27 cellular contexts compared by ENCODE assay signal in genomic region chr12:124857921-124858461, GRCh38. TPM values are rescaled to one million over a fixed set of nuclear protein-coding genes. Genes with fewer than 3 reads are reported as not detected.
A peak's percentile ranks its signal among the peaks of the same experiment; 100 is the strongest.
DNase-seq lines count a peak whose midpoint lies in the region; ATAC-seq, FAIRE-seq and TF ChIP-seq lines count a peak whose summit lies in the region.
"Had no signal": no experiment of that assay in that cellular context is flagged by ENCODE, and none has a peak within 500 bp of the region (broad histone marks: within the 10 kb centered on the region; RNA-seq: fewer than 3 reads in every experiment).

No MANE protein-coding gene starts in this region.

- peak overlapping the region; percentile 36 for H3K27ac Mint-ChIP-seq in stimulated activated memory B cell treated with anti-CD40 and anti-IgM and Interleukin-4, amounts not matched to agents 10 μg/mL and 1 μg/mL and 100 μg/mL, for 72 hours
- H3K27ac Mint-ChIP-seq: CD4-positive, alpha-beta memory T cell had no signal

- no peak overlapping the region for H3K9ac ChIP-seq in HepG2 (ENCODE audit: insufficient read depth, low read depth, low read length)

- TF ChIP-seq RAD21 in HepG2 (CRISPR knock-in tag; IDR thresholded peaks at IDR 0.05), result no peak

- no peak overlapping the region for H3K4me3 Mint-ChIP-seq in stimulated activated memory B cell treated with anti-CD40 and anti-IgM and Interleukin-4, amounts not matched to agents 10 μg/mL and 1 μg/mL and 100 μg/mL, for 72 hours
- H3K4me3 Mint-ChIP-seq: CD4-positive, alpha-beta memory T cell had no signal

- CTCF ChIA-PET in HepG2 (lab: Yijun Ruan, JAX; ENCODE audit: low intra/inter-chr PET ratio, low total read pairs), result no interaction called here
- CTCF ChIA-PET in HEK293 (lab: Yijun Ruan, JAX), result no interaction called here

- WGBS in HepG2 (ENCODE audit: low lambda C conversion rate), result 94% methylated on average over 8 of the region's 11 CpGs
- WGBS in right lobe of liver (ENCODE audit: insufficient coverage, low coverage, low lambda C conversion rate, missing lambda C conversion rate), result 80% methylated on average over 4 of the region's 11 CpGs
- WGBS in adrenal gland, 4 donors, result 48 to 60% (median 52%) methylated on average over 10 to 11 of the region's 11 CpGs
- 85 to 95% methylated on average over 10 to 11 of the region's 11 CpGs for WGBS in aorta, 2 donors

- H3K9me3 Mint-ChIP-seq in stimulated activated memory B cell treated with anti-CD40 and anti-IgM and Interleukin-4, amounts not matched to agents 10 μg/mL and 1 μg/mL and 100 μg/mL, for 72 hours, result no peaks in the 10 kb centered on the region
- H3K9me3 Mint-ChIP-seq: CD4-positive, alpha-beta memory T cell had no signal

- intact Hi-C loops in HepG2 (cut with micrococcal nuclease; ENCODE audit: unreplicated experiment), result no loop called here
- intact Hi-C loops in right lobe of liver (cut with DNase I), result no loop called here
- intact Hi-C loops in adrenal gland (cut with DNase I), result no loop called here
- intact Hi-C loops in aorta (cut with DNase I), result no loop called here

- TF ChIP-seq POLR2A in HepG2 (IDR thresholded peaks at IDR 0.05; ENCODE audit: insufficient read depth in 1 of 2, low read depth in 2 of 2, low read length in 2 of 2) (peak in 1 of 2 experiments; percentile 48; a peak in 1 of 4 replicates), right lobe of liver (IDR thresholded peaks at IDR 0.05) (no peak), adrenal gland (IDR thresholded peaks at IDR 0.05) (peak in 1 of 2 donors; percentile 10)

- H3K27me3 ChIP-seq in HepG2 (ENCODE audit: control insufficient read depth in 1 of 2, insufficient read depth in 2 of 2, low read length in 2 of 2) (no peaks in the 10 kb centered on the region; a peak in 1 of 5 replicates), right lobe of liver (no peaks in the 10 kb centered on the region), adrenal gland (no peaks in the 10 kb centered on the region), aorta (ENCODE audit: control insufficient read depth in 1 of 2, insufficient read depth in 2 of 2, low read length in 1 of 2) (no peaks in the 10 kb centered on the region)
- H3K27me3 ChIP-seq: Peyer's patch had no signal

- no TSS peak for BruUV-seq in HepG2 (replicated peaks; lab: Mats Ljungman, UMichigan)

- in situ Hi-C loops in HepG2 (cut with HindIII; ENCODE audit: extremely low pct_ligation_motif_present, low pct_unique_long_range_greater_than_20kb), result no loop called here

- H2AFZ ChIP-seq in HepG2 (ENCODE audit: low read length), result no peak overlapping the region

- H3K4me3 ChIP-seq in HepG2 (replicated peaks in 1 of 3; ENCODE audit: insufficient read depth in 1 of 3, low read depth in 2 of 3, low read length in 3 of 3) (no peak overlapping the region), right lobe of liver (no peak overlapping the region), HEK293 (ENCODE audit: low read depth, low read length) (no peak overlapping the region), adrenal gland (no peak overlapping the region), aorta (ENCODE audit: low read length in 2 of 2) (no peak overlapping the region)
- H3K4me3 ChIP-seq: Peyer's patch, SK-N-MC had no signal

- H3K9me3 ChIP-seq in HepG2 (ENCODE audit: low read length) (no peaks in the 10 kb centered on the region), right lobe of liver (no peaks in the 10 kb centered on the region), HEK293 (ENCODE audit: control insufficient read depth, insufficient read depth, low read depth, low read length) (no peaks in the 10 kb centered on the region), adrenal gland (replicated peaks in 1 of 3) (no peaks in the 10 kb centered on the region), aorta (ENCODE audit: control insufficient read depth, low read length) (no peaks in the 10 kb centered on the region)
- H3K9me3 ChIP-seq: Caco-2, Peyer's patch had no signal

- no peak overlapping the region for H3K4me2 ChIP-seq in HepG2 (ENCODE audit: low read depth, low read length)

- POLR2A ChIA-PET in HepG2 (lab: Yijun Ruan, JAX), result interaction anchor here (1.5 kb wide), 1 partner anchor 29 kb away, joined by 5 read pairs; no protein-coding TSS in a partner anchor
- POLR2A ChIA-PET in HEK293 (lab: Yijun Ruan, JAX), result interaction anchor here (0.6 kb wide), 1 partner anchor 47 kb away, joined by 3 read pairs; no protein-coding TSS in a partner anchor

- ATAC-seq in HepG2, result no peak
- ATAC-seq in right lobe of liver, result no peak
- ATAC-seq in stimulated activated memory B cell treated with anti-CD40 and anti-IgM and Interleukin-4, amounts not matched to agents 10 μg/mL and 1 μg/mL and 100 μg/mL, for 72 hours, result no peak
- ATAC-seq in HG03135 (IDR thresholded peaks at IDR 0.05; ENCODE audit: unreplicated experiment), result no peak
- ATAC-seq in aorta (ENCODE audit: low FRiP score), result no peak
- ATAC-seq: HCT116 had no signal

- DNase-seq in HepG2 (ENCODE audit: low spot score) (no peak), right lobe of liver (no peak), adrenal gland (peak in 3 of 7 donors; percentile 51 to 63 (median 54)), aorta (no peak)
- no peak for DNase-seq in activated effector memory CD4-positive, alpha-beta T cell treated with Interleukin-2 at 50 U/mL for 16 hours
- DNase-seq: C1 segment of cervical spinal cord; Caco-2; CD4-positive, alpha-beta memory T cell; EL; GDM1; IMR-90; NCI-H1105 treated with DMSO at 0.1 percent for 48 hours; NCI-H1694; NCI-H2081; NCI-H2227 treated with DMSO at 0.1 percent for 48 hours; NCI-H526 treated with DMSO at 0.1 percent for 48 hours; OCI-M1; Peyer's patch; SIG-M5 had no signal

- H3K36me3 Mint-ChIP-seq in stimulated activated memory B cell treated with anti-CD40 and anti-IgM and Interleukin-4, amounts not matched to agents 10 μg/mL and 1 μg/mL and 100 μg/mL, for 72 hours, result peaks cover 36% of the 10 kb centered on the region
- H3K36me3 Mint-ChIP-seq: CD4-positive, alpha-beta memory T cell had no signal

- TF ChIP-seq CTCF in HepG2 (CRISPR knock-in tag; IDR thresholded peaks at IDR 0.05), result no peak
- no peak for TF ChIP-seq CTCF in right lobe of liver (IDR thresholded peaks at IDR 0.05)
- TF ChIP-seq CTCF in HEK293 (tag by site-specific recombination; IDR thresholded peaks at IDR 0.05), result no peak
- TF ChIP-seq CTCF in adrenal gland (IDR thresholded peaks at IDR 0.05), result no peak

- H3K27me3 Mint-ChIP-seq in stimulated activated memory B cell treated with anti-CD40 and anti-IgM and Interleukin-4, amounts not matched to agents 10 μg/mL and 1 μg/mL and 100 μg/mL, for 72 hours, result no peaks in the 10 kb centered on the region

- H3K36me3 ChIP-seq in HepG2 (replicated peaks in 1 of 2; ENCODE audit: control insufficient read depth in 1 of 2, insufficient read depth in 2 of 2, low read length in 2 of 2) (peaks cover 9 to 32% of the 10 kb centered on the region in 2 experiments), right lobe of liver (peaks cover 0 to 11% (median 2%) of the 10 kb centered on the region in 4 donors), HEK293 (ENCODE audit: control insufficient read depth in 2 of 2, insufficient read depth in 1 of 2, low read length in 2 of 2) (peaks cover 5 to 25% of the 10 kb centered on the region in 2 experiments; a peak in 2 of 3 replicates), adrenal gland (replicated peaks in 1 of 2) (peaks cover 0 to 5% of the 10 kb centered on the region in 2 donors), aorta (ENCODE audit: control insufficient read depth in 1 of 2, insufficient read depth in 2 of 2, low read length in 1 of 2) (no peaks in the 10 kb centered on the region)
- H3K36me3 ChIP-seq: Peyer's patch had no signal

- no peak for TF ChIP-seq EP300 in HepG2 (IDR thresholded peaks at IDR 0.05; ENCODE audit: low read depth in 2 of 2, low read length in 2 of 2)
- TF ChIP-seq EP300 in HepG2 (CRISPR knock-in tag; IDR thresholded peaks at IDR 0.05; ENCODE audit: borderline replicate concordance), result no peak

- H3K4me1 ChIP-seq in HepG2 (ENCODE audit: insufficient read depth, low read length) (peaks cover 84% of the 10 kb centered on the region), right lobe of liver (peaks cover 3 to 59% (median 22%) of the 10 kb centered on the region in 4 donors), HEK293 (ENCODE audit: control insufficient read depth, insufficient read depth, low read length) (no peaks in the 10 kb centered on the region; the same call in 1 of the 2 replicates), adrenal gland (replicated peaks in 1 of 2) (peaks cover 63 to 79% of the 10 kb centered on the region in 2 donors), aorta (ENCODE audit: control insufficient read depth in 1 of 2, insufficient read depth in 2 of 2, low read length in 2 of 2) (no peaks in the 10 kb centered on the region)

- H4K20me1 ChIP-seq in HepG2 (ENCODE audit: insufficient read depth, low read length), result peaks cover 15% of the 10 kb centered on the region

- H3K4me1 Mint-ChIP-seq in stimulated activated memory B cell treated with anti-CD40 and anti-IgM and Interleukin-4, amounts not matched to agents 10 μg/mL and 1 μg/mL and 100 μg/mL, for 72 hours, result peaks cover 64% of the 10 kb centered on the region

- H3K27ac ChIP-seq in HepG2 (ENCODE audit: extremely low read length, insufficient read depth, low read length) (no peak overlapping the region), right lobe of liver (no peak overlapping the region), HEK293 (ENCODE audit: extremely low read depth, low read depth, low read length) (no peak overlapping the region), adrenal gland (peak overlapping the region; percentile 60 to 93 (median 84)), aorta (ENCODE audit: low read depth in 1 of 2, low read length in 2 of 2) (no peak overlapping the region)
- H3K27ac ChIP-seq: Peyer's patch, SK-N-MC had no signal

- no peak for FAIRE-seq in HepG2 (lab: Jason Lieb, UNC)
- FAIRE-seq: A204.1, GM18507, HTR-8/SVneo had no signal

- peaks cover 88% of the 10 kb centered on the region for H3K79me2 ChIP-seq in HepG2 (ENCODE audit: insufficient read depth, low read length)

RNA-seq across cellular contexts. Expression of gene SCARB1, which starts 5.7 kb away (rescaled TPM):
- total RNA-seq in HepG2 (2016; rRNA removed; fragmentation: Illumina TruSeq; extraction: Trizol), result 33.2 and 63.4 TPM in 2 replicates
- total RNA-seq in HepG2 (2016; cell fraction: cytosol; rRNA removed; fragmentation: Illumina TruSeq; extraction: Trizol; ENCODE audit: low read depth), result 10.1 and 11.6 TPM in 2 replicates
- 24.7 and 65.3 TPM in 2 replicates for total RNA-seq in HepG2 (2016; cell fraction: insoluble cytoplasmic fraction; rRNA removed; fragmentation: Illumina TruSeq; extraction: Trizol)
- total RNA-seq in HepG2 (2016; cell fraction: membrane; rRNA removed; fragmentation: Illumina TruSeq; extraction: Trizol), result 32.7 and 33.2 TPM in 2 replicates
- total RNA-seq in HepG2 (2016; cell fraction: nucleus; rRNA removed; fragmentation: Illumina TruSeq; extraction: Trizol), result 82.8 and 99.0 TPM in 2 replicates
- polyA plus RNA-seq in HepG2 (2011; rRNA removed), result 160 and 189 TPM in 2 replicates
- 208 and 213 TPM in 2 replicates for polyA plus RNA-seq in HepG2 (2011; cell fraction: cytosol; rRNA removed)
- 869 and 1,053 TPM in 2 replicates for polyA plus RNA-seq in HepG2 (2011; cell fraction: nucleus; rRNA removed)
- 214 and 253 TPM in 2 replicates for polyA plus RNA-seq in HepG2 (2012)
- 18.1 and 20.1 TPM in 2 replicates for polyA plus RNA-seq in HepG2 (2016; cell fraction: cytosol; fragmentation: Illumina TruSeq; extraction: Trizol; ENCODE audit: low read depth)
- 42.8 and 60.7 TPM in 2 replicates for polyA plus RNA-seq in HepG2 (2016; cell fraction: insoluble cytoplasmic fraction; fragmentation: Illumina TruSeq; extraction: Trizol; ENCODE audit: low read depth)
- 42.2 and 44.0 TPM in 2 replicates for polyA plus RNA-seq in HepG2 (2016; cell fraction: membrane; fragmentation: Illumina TruSeq; extraction: Trizol; ENCODE audit: low read depth)
- 235 and 236 TPM in 2 replicates for polyA plus RNA-seq in HepG2 (2016; cell fraction: nucleus; fragmentation: Illumina TruSeq; extraction: Trizol; ENCODE audit: insufficient read depth, low read depth)
- 104 and 367 TPM in 2 replicates for polyA minus RNA-seq in HepG2 (2011; rRNA and poly(A)+ RNA removed; ENCODE audit: low replicate concordance)
- 143 and 183 TPM in 2 replicates for polyA minus RNA-seq in HepG2 (2011; cell fraction: cytosol; rRNA and poly(A)+ RNA removed)
- polyA minus RNA-seq in HepG2 (2011; cell fraction: nucleus; rRNA and poly(A)+ RNA removed), result 104 and 119 TPM in 2 replicates
- 100 to 1,000 TPM; 128 to 359 (median 214) TPM for total RNA-seq in right lobe of liver
- total RNA-seq in adrenal gland, result 1,000 to 10,000 TPM in 5 of 8 donors, 100 to 1,000 TPM in 3; 646 to 8,580 (median 1,325) TPM
- 1,000 to 10,000 TPM in 2 of 3 donors, 100 to 1,000 TPM in 1; 213 to 5,784 (median 1,664) TPM for polyA plus RNA-seq in adrenal gland
- 10 to 100 TPM; 15.0 to 38.5 TPM for total RNA-seq in aorta
- polyA plus RNA-seq in aorta, result 1 to 10 TPM; 6.6 to 8.9 TPM

RNA-seq across cellular contexts. Expression of gene UBC, which starts 56.5 kb away (rescaled TPM):
- 805 and 1,167 TPM in 2 replicates for total RNA-seq in HepG2 (2016; rRNA removed; fragmentation: Illumina TruSeq; extraction: Trizol)
- 330 and 384 TPM in 2 replicates for total RNA-seq in HepG2 (2016; cell fraction: cytosol; rRNA removed; fragmentation: Illumina TruSeq; extraction: Trizol; ENCODE audit: low read depth)
- total RNA-seq in HepG2 (2016; cell fraction: insoluble cytoplasmic fraction; rRNA removed; fragmentation: Illumina TruSeq; extraction: Trizol), result 802 and 1,160 TPM in 2 replicates
- 388 and 438 TPM in 2 replicates for total RNA-seq in HepG2 (2016; cell fraction: membrane; rRNA removed; fragmentation: Illumina TruSeq; extraction: Trizol)
- 473 and 495 TPM in 2 replicates for total RNA-seq in HepG2 (2016; cell fraction: nucleus; rRNA removed; fragmentation: Illumina TruSeq; extraction: Trizol)
- 1,432 and 1,529 TPM in 2 replicates for polyA plus RNA-seq in HepG2 (2011; rRNA removed)
- polyA plus RNA-seq in HepG2 (2011; cell fraction: cytosol; rRNA removed), result 1,350 and 1,708 TPM in 2 replicates
- polyA plus RNA-seq in HepG2 (2011; cell fraction: nucleus; rRNA removed), result 541 and 721 TPM in 2 replicates
- polyA plus RNA-seq in HepG2 (2012), result 920 and 1,315 TPM in 2 replicates
- polyA plus RNA-seq in HepG2 (2016; cell fraction: cytosol; fragmentation: Illumina TruSeq; extraction: Trizol; ENCODE audit: low read depth), result 299 and 343 TPM in 2 replicates
- 1,055 and 1,063 TPM in 2 replicates for polyA plus RNA-seq in HepG2 (2016; cell fraction: insoluble cytoplasmic fraction; fragmentation: Illumina TruSeq; extraction: Trizol; ENCODE audit: low read depth)
- polyA plus RNA-seq in HepG2 (2016; cell fraction: membrane; fragmentation: Illumina TruSeq; extraction: Trizol; ENCODE audit: low read depth), result 279 and 340 TPM in 2 replicates
- polyA plus RNA-seq in HepG2 (2016; cell fraction: nucleus; fragmentation: Illumina TruSeq; extraction: Trizol; ENCODE audit: insufficient read depth, low read depth), result 688 and 691 TPM in 2 replicates
- polyA minus RNA-seq in HepG2 (2011; rRNA and poly(A)+ RNA removed; ENCODE audit: low replicate concordance), result 531 and 665 TPM in 2 replicates
- polyA minus RNA-seq in HepG2 (2011; cell fraction: cytosol; rRNA and poly(A)+ RNA removed), result 412 and 617 TPM in 2 replicates
- polyA minus RNA-seq in HepG2 (2011; cell fraction: nucleus; rRNA and poly(A)+ RNA removed), result 99.5 and 162 TPM in 2 replicates
- total RNA-seq in right lobe of liver, result 1,000 to 10,000 TPM in 1 of 6 experiments, 100 to 1,000 TPM in 5; 390 to 1,023 (median 604) TPM
- total RNA-seq in adrenal gland, result 1,000 to 10,000 TPM in 4 of 8 donors, 100 to 1,000 TPM in 4; 896 to 1,700 (median 1,052) TPM
- 1,000 to 10,000 TPM in 2 of 3 donors, 100 to 1,000 TPM in 1; 797 to 1,499 (median 1,129) TPM for polyA plus RNA-seq in adrenal gland
- total RNA-seq in aorta, result 1,000 to 10,000 TPM in 1 of 2 donors, 100 to 1,000 TPM in 1; 956 to 1,844 TPM
- polyA plus RNA-seq in aorta, result 1,000 to 10,000 TPM in 1 of 2 donors, 100 to 1,000 TPM in 1; 667 to 1,550 TPM

Comparison
In these comparisons a context has a peak if more than half of its experiments do, and no peak if none do; other contexts are left out.
1. H3K27ac ChIP-seq: peak in adrenal gland (5 of 5); none in HepG2 (single experiment), right lobe of liver (0 of 3), HEK293 (single experiment) and aorta (0 of 2).